Comparison of ENCODE assay signal across 1 cellular context in genomic region chr7:69062020-69062760, GRCh38.
TF ChIP-seq lines count a peak whose summit lies in the region.

No MANE protein-coding gene starts in this region.

TF ChIP-seq in IMR-90, 13 proteins besides CTCF, POLR2A, EP300 and RAD21:
- TF ChIP-seq RFX5 (IDR thresholded peaks at IDR 0.05; ENCODE audit: low read depth, low read length): no peak
- TF ChIP-seq SMC3 (IDR thresholded peaks at IDR 0.05; ENCODE audit: low read depth, low read length): no peak
- TF ChIP-seq USF2 (IDR thresholded peaks at IDR 0.05; ENCODE audit: low read depth, low read length): no peak
- TF ChIP-seq FOS (IDR thresholded peaks at IDR 0.05; ENCODE audit: low read depth, low read length): no peak
- TF ChIP-seq MXI1 (IDR thresholded peaks at IDR 0.05; ENCODE audit: borderline replicate concordance, low read depth, low read length): no peak
